ENCODE assay signal across 15 cellular contexts in the genomic region with DNA sequence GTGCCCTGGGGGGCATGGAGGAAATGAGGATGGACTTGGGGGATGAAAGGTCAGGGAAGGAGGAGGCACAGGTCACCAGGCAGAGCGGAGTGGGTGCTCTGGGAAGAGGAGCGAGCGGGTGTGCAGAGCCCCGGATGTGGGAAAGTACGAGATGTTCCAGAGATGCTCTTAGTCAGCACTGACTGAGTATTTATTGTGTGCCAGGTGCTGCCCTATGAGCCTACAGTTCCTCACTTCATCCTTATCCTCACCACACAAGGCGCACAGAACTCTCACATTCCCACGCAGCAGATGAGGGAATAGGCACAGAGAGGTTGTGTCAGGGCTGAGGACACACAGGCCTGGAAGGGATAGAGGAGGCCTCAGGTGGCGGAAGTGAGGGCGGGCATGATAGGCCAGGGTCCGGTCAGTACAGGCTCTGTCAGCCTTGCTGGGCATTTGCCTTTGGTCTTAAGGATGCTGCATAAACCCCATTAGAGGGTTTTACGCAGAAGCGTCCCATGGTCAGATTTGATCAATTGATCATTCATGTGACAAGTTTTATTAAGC.
"Had no signal": no experiment of that assay in that cellular context is flagged by ENCODE, and none has a peak within 500 bp of the region (broad histone marks: within the 10 kb centered on the region; RNA-seq: fewer than 3 reads in every experiment).

No MANE protein-coding gene starts in this region.

- DNase-seq: activated B cell treated with CpG ODN at 0.5 μM for 24 hours; activated CD4-positive, alpha-beta T cell treated with anti-CD3 and anti-CD28 coated beads, Interleukin-2, amount 10 ng/mL, durations not matched to agents 24 days and 14 days; activated naive CD4-positive, alpha-beta T cell; caudate nucleus; cortex of kidney; effector memory CD4-positive, alpha-beta T cell; immature natural killer cell; left cardiac atrium; mucosa of descending colon; naive thymus-derived CD8-positive, alpha-beta T cell; nucleus accumbens; stimulated activated CD4-positive, alpha-beta T cell treated with anti-CD3 and anti-CD28 coated beads, Interleukin-4, amount 100 ng/mL, for 1 hour; stimulated activated CD8-positive, alpha-beta memory T cell treated with anti-CD3 and anti-CD28 coated beads, Interleukin-4, amount 100 ng/mL, for 48 hours had no signal

- H3K9me3 ChIP-seq: mucosa of descending colon, prostate gland had no signal

- H3K4me1 ChIP-seq: prostate gland had no signal

- H3K4me3 ChIP-seq: mucosa of descending colon, prostate gland had no signal

- H3K36me3 ChIP-seq: prostate gland had no signal

- ATAC-seq: left cardiac atrium; mucosa of descending colon; naive thymus-derived CD8-positive, alpha-beta T cell; SK-N-SH treated with all-trans-retinoic acid at 6 μM for 48 hours had no signal
